Comparison of ENCODE assay signal across 35 cellular contexts in the genomic region with DNA sequence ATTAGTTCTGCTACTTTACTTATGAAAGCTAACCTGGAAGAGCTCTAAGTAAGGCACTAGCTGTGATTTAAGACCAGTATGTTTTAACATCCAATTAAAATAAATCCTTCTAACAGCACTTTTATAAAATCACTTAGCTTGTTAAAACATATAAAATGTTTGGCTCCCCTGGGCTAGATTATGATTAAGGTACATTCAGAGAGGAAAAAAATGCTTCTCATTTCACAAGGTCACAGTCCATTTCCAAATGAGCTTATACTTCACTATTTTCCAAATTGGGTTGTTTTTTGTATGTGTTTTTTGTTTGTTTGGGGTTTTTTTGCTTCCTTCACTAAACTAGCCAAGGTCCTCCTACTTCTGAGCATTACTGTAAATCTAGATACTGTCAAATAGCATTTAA.
"Had no signal": no experiment of that assay in that cellular context is flagged by ENCODE, and none has a peak within 500 bp of the region (broad histone marks: within the 10 kb centered on the region; RNA-seq: fewer than 3 reads in every experiment).

No MANE protein-coding gene starts in this region.

- H3K27me3 ChIP-seq: adrenal gland, body of pancreas, brain microvascular endothelial cell, breast epithelium had no signal

- DNase-seq: activated B cell treated with CpG ODN at 0.5 μM for 24 hours; activated CD4-positive, alpha-beta memory T cell treated with anti-CD3 and anti-CD28 coated beads, Interleukin-2, amount 10 ng/mL, durations not matched to agents 7 days and 5 days; activated CD4-positive, alpha-beta T cell treated with anti-CD3 and anti-CD28 coated beads for 1 hour; activated CD4-positive, alpha-beta T cell treated with anti-CD3 and anti-CD28 coated beads for 36 hours; activated CD4-positive, alpha-beta T cell treated with anti-CD3 and anti-CD28 coated beads for 48 hours; activated CD4-positive, alpha-beta T cell treated with anti-CD3 and anti-CD28 coated beads, Interleukin-2, amount 10 ng/mL, durations not matched to agents 7 days and 5 days; activated CD4-positive, alpha-beta T cell treated with anti-CD3 and anti-CD28 coated beads, Interleukin-2, amount 50 U/mL, for 48 hours; activated CD8-positive, alpha-beta memory T cell treated with anti-CD3 and anti-CD28 coated beads for 24 hours; activated CD8-positive, alpha-beta memory T cell treated with anti-CD3 and anti-CD28 coated beads, Interleukin-2, amount 10 ng/mL, durations not matched to agents 7 days and 5 days; activated CD8-positive, alpha-beta T cell treated with anti-CD3 and anti-CD28 coated beads, Interleukin-2, amount 10 ng/mL, durations not matched to agents 7 days and 5 days; activated effector memory CD4-positive, alpha-beta T cell treated with anti-CD3 and anti-CD28 coated beads, Interleukin-2, amount 50 U/mL, for 16 hours; activated gamma-delta T cell treated with Interleukin-2 at 50 U/mL for 16 hours; activated naive CD4-positive, alpha-beta T cell; activated naive CD4-positive, alpha-beta T cell treated with anti-CD3 and anti-CD28 coated beads for 36 hours; activated naive CD4-positive, alpha-beta T cell treated with anti-CD3 and anti-CD28 coated beads, Interleukin-2, amount 50 U/mL, for 16 hours; activated naive CD8-positive, alpha-beta T cell treated with anti-CD3 and anti-CD28 coated beads for 36 hours; activated T-cell treated with anti-CD3 and anti-CD28 coated beads for 4 hours; activated T-cell treated with anti-CD3 and anti-CD28 coated beads, Interleukin-2, amount 50 U/mL, for 1 hour; activated T-cell treated with anti-CD3 and anti-CD28 coated beads, Interleukin-2, amount 50 U/mL, for 4 hours; activated T-cell treated with anti-CD3 and anti-CD28 coated beads, Interleukin-2, amount 50 U/mL, for 72 hours; adrenal gland; amniotic stem cell; aorta; body of pancreas; brain microvascular endothelial cell; caudate nucleus; cerebellar nuclear complex; T-helper 1 cell; T-helper 2 cell; T-helper 9 cell had no signal

- H3K36me3 ChIP-seq: adrenal gland, brain microvascular endothelial cell, breast epithelium had no signal

- H3K4me3 ChIP-seq: adrenal gland, body of pancreas, breast epithelium had no signal

- H3K27ac ChIP-seq: adrenal gland, body of pancreas, brain microvascular endothelial cell, breast epithelium, VCaP had no signal

- H3K4me1 ChIP-seq: adrenal gland, body of pancreas, breast epithelium had no signal

- H3K9me3 ChIP-seq: adrenal gland, body of pancreas, breast epithelium had no signal

- ATAC-seq: activated CD4-positive, alpha-beta T cell treated with anti-CD3 and anti-CD28 coated beads for 36 hours; activated CD4-positive, CD25-positive, alpha-beta regulatory T cell treated with anti-CD3 and anti-CD28 coated beads, Interleukin-2, amount 50 U/mL, for 24 hours; activated CD8-positive, alpha-beta memory T cell treated with anti-CD3 and anti-CD28 coated beads, Interleukin-2, amount 10 ng/mL, durations not matched to agents 7 days and 5 days; activated CD8-positive, alpha-beta T cell treated with anti-CD3 and anti-CD28 coated beads, Interleukin-2, amount 10 ng/mL, durations not matched to agents 7 days and 5 days; activated naive CD4-positive, alpha-beta T cell treated with anti-CD3 and anti-CD28 coated beads, Interleukin-2, amount 50 U/mL, for 72 hours; activated T-cell treated with anti-CD3 and anti-CD28 coated beads, Interleukin-2, amount 50 U/mL, for 4 hours; activated T-cell treated with anti-CD3 and anti-CD28 coated beads, Interleukin-2, amount 50 U/mL, for 72 hours; activated T-helper 17 cell treated with anti-CD3 and anti-CD28 coated beads, Interleukin-2, amount 50 U/mL, for 72 hours; body of pancreas had no signal
